11 cellular contexts compared by ENCODE assay signal in the genomic region with DNA sequence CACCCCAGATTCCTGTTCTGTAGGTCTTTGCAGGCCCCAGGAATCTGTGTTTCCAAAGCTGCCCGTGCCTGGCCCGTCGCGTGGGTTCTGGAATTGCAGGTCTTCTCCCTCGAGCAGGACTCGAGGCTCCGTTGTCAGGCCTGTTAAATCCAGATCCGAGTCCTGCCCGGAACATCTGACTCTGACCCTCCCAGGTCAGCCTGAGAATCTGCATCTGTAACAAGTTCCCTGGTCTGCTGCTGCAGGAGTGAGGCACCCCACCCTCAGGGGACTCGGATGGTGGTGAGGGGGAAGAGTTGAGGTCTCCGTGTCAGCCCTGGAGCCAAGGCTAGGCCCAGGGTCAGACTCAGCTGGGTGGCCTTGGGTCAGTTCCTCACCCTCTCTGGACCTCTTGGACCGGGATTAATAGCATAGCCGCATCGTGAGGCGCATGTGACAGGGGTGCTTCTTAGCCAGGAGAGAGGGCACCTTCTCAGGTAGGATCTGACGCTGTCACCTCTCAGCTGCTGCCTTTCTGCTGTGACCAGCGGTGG. TPM values are rescaled to one million over a fixed set of nuclear protein-coding genes. Genes with fewer than 3 reads are reported as not detected.
DNase-seq lines count a peak whose midpoint lies in the region; ATAC-seq and TF ChIP-seq lines count a peak whose summit lies in the region.
"Had no signal": no experiment of that assay in that cellular context is flagged by ENCODE, and none has a peak within 500 bp of the region (broad histone marks: within the 10 kb centered on the region; RNA-seq: fewer than 3 reads in every experiment).

No MANE protein-coding gene starts in this region.

- DNase-seq in CD4-positive, alpha-beta memory T cell: no peak
- no peak for DNase-seq in Karpas-422
- DNase-seq in osteoblast (ENCODE audit: insufficient read length, low spot score, missing footprints): peak; percentile 51
- DNase-seq in DMS79 treated with DMSO at 0.1 percent for 48 hours (lab: John Stamatoyannopoulos, UW): no peak
- DNase-seq in putamen (ENCODE audit: low spot score): no peak
- no peak for DNase-seq in pons (ENCODE audit: low spot score)
- DNase-seq: NCI-H82, sigmoid colon had no signal

- POLR2A ChIA-PET in CD4-positive, alpha-beta memory T cell (lab: Charles Lee; ENCODE audit: partially characterized antibody): interaction anchor here (1.0 to 2.9 kb wide), 7 partner anchors 8 to 131 kb away, joined by 3 to 11 read pairs (median 6); a partner anchor contains a TSS

- no peaks in the 10 kb centered on the region for H3K9me2 ChIP-seq in Karpas-422 (replicated peaks; ENCODE audit: insufficient read depth, low read length)

- H3K4me3 Mint-ChIP-seq in CD4-positive, alpha-beta memory T cell: peak overlapping the region; percentile 58 to 82 (median 74)

- H3K27me3 Mint-ChIP-seq in CD4-positive, alpha-beta memory T cell: peaks cover 1 to 3% of the 10 kb centered on the region in 2 donors

- CTCF ChIA-PET in CD4-positive, alpha-beta memory T cell (lab: Charles Lee; ENCODE audit: partially characterized antibody): interaction anchor here (0.6 to 1.0 kb wide), 3 partner anchors 24 to 141 kb away, joined by 3 to 4 read pairs (median 3); no protein-coding TSS in a partner anchor

- intact Hi-C loops in CD4-positive, alpha-beta memory T cell (cut with micrococcal nuclease): no loop called here

- H3K9ac ChIP-seq in Karpas-422 (ENCODE audit: low read length) (no peak overlapping the region), duodenal mucosa (ENCODE audit: low read depth in 1 of 2, low read length in 2 of 2) (peak overlapping the region; percentile 41 to 49)

- H3K4me3 ChIP-seq in CD4-positive, alpha-beta memory T cell (ENCODE audit: low read length in 2 of 2): peak overlapping the region in 1 of 2 donors; percentile 30
- peak overlapping the region; percentile 22; the same call in 1 of the 2 replicates for H3K4me3 ChIP-seq in Karpas-422 (ENCODE audit: low read length)
- H3K4me3 ChIP-seq in duodenal mucosa (ENCODE audit: low read depth in 1 of 2, low read length in 2 of 2): peak overlapping the region; percentile 38 to 52
- H3K4me3 ChIP-seq in osteoblast (ENCODE audit: insufficient read depth, low read length): peak overlapping the region; percentile 54
- H3K4me3 ChIP-seq: coronary artery, sigmoid colon had no signal

- H3K27ac ChIP-seq in CD4-positive, alpha-beta memory T cell (ENCODE audit: low read depth, low read length): no peak overlapping the region
- H3K27ac ChIP-seq in Karpas-422 (ENCODE audit: low read length) (no peak overlapping the region), duodenal mucosa (ENCODE audit: low read depth, low read length) (peak overlapping the region; percentile 53), osteoblast (ENCODE audit: low read depth, low read length) (no peak overlapping the region)
- H3K27ac ChIP-seq: sigmoid colon had no signal

- H3K79me2 ChIP-seq in Karpas-422 (ENCODE audit: low read length) (no peaks in the 10 kb centered on the region), osteoblast (ENCODE audit: insufficient read depth, low read length) (no peaks in the 10 kb centered on the region)

- peaks cover 6 to 23% (median 14%) of the 10 kb centered on the region in 4 donors for H3K4me1 Mint-ChIP-seq in CD4-positive, alpha-beta memory T cell

- no peaks in the 10 kb centered on the region for H3K9me3 ChIP-seq in CD4-positive, alpha-beta memory T cell (ENCODE audit: control insufficient read depth in 1 of 2, low read length in 2 of 2)
- H3K9me3 ChIP-seq in Karpas-422 (ENCODE audit: low read length): no peaks in the 10 kb centered on the region
- H3K9me3 ChIP-seq in duodenal mucosa (ENCODE audit: control insufficient read depth in 1 of 2, low read length in 2 of 2): no peaks in the 10 kb centered on the region
- no peaks in the 10 kb centered on the region for H3K9me3 ChIP-seq in osteoblast (ENCODE audit: low read depth, low read length)
- H3K9me3 ChIP-seq: sigmoid colon had no signal

- H3K27me3 ChIP-seq in CD4-positive, alpha-beta memory T cell (ENCODE audit: insufficient read depth, low read length): no peaks in the 10 kb centered on the region
- H3K27me3 ChIP-seq in Karpas-422 (ENCODE audit: low read length) (no peaks in the 10 kb centered on the region), duodenal mucosa (ENCODE audit: control insufficient read depth in 1 of 2, insufficient read depth in 2 of 2, low read length in 2 of 2) (no peaks in the 10 kb centered on the region), osteoblast (ENCODE audit: insufficient read depth, low read length) (no peaks in the 10 kb centered on the region)
- H3K27me3 ChIP-seq: sigmoid colon had no signal

- H3K9me3 Mint-ChIP-seq in CD4-positive, alpha-beta memory T cell: peaks cover 0 to 3% (median 0%) of the 10 kb centered on the region in 8 donors

- H3K27ac Mint-ChIP-seq in CD4-positive, alpha-beta memory T cell: peak overlapping the region in 1 of 7 donors; percentile 47

- ATAC-seq in esophagus mucosa: no peak

- no peaks in the 10 kb centered on the region for H3K36me3 Mint-ChIP-seq in CD4-positive, alpha-beta memory T cell

- no peaks in the 10 kb centered on the region for H3K36me3 ChIP-seq in CD4-positive, alpha-beta memory T cell (ENCODE audit: insufficient read depth, low read length)
- no peaks in the 10 kb centered on the region for H3K36me3 ChIP-seq in Karpas-422 (ENCODE audit: insufficient read depth, low read length)
- peaks cover 0 to 8% of the 10 kb centered on the region in 2 donors for H3K36me3 ChIP-seq in duodenal mucosa (ENCODE audit: control insufficient read depth in 1 of 2, insufficient read depth in 2 of 2, low read length in 2 of 2)
- H3K36me3 ChIP-seq in osteoblast (ENCODE audit: insufficient read depth, low read length): no peaks in the 10 kb centered on the region
- H3K36me3 ChIP-seq: sigmoid colon had no signal

- peak overlapping the region; percentile 38 for H3K4me2 ChIP-seq in Karpas-422 (ENCODE audit: low read depth, low read length, poor library complexity, severe bottlenecking)
- H3K4me2 ChIP-seq in osteoblast (ENCODE audit: insufficient read depth, low read length): peak overlapping the region; percentile 82

- no peak for TF ChIP-seq CTCF in osteoblast (IDR thresholded peaks at IDR 0.05; ENCODE audit: extremely low read depth, low read depth, low read length)

- peak overlapping the region; percentile 74; the same call in 1 of the 2 replicates for H2AFZ ChIP-seq in Karpas-422 (ENCODE audit: low read length)
- H2AFZ ChIP-seq in osteoblast (ENCODE audit: low read length): peak overlapping the region; percentile 73

- H4K20me1 ChIP-seq in Karpas-422 (ENCODE audit: insufficient read depth, low read depth, low read length) (no peaks in the 10 kb centered on the region), osteoblast (ENCODE audit: insufficient read depth, low read length) (no peaks in the 10 kb centered on the region)

- H3K4me1 ChIP-seq in CD4-positive, alpha-beta memory T cell (ENCODE audit: insufficient read depth, low read length): peaks cover 19% of the 10 kb centered on the region
- H3K4me1 ChIP-seq in Karpas-422 (ENCODE audit: low read length) (peaks cover 23% of the 10 kb centered on the region), duodenal mucosa (ENCODE audit: control insufficient read depth in 1 of 2, insufficient read depth in 2 of 2, low read length in 2 of 2) (peaks cover 13 to 35% of the 10 kb centered on the region in 2 donors), osteoblast (ENCODE audit: insufficient read depth, low read length) (no peaks in the 10 kb centered on the region)
- H3K4me1 ChIP-seq: sigmoid colon had no signal

RNA-seq across cellular contexts. Expression of a gene that starts 8.8 kb away (rescaled TPM):
- 1 to 10 TPM; 3.0 to 3.3 TPM for total RNA-seq in CD4-positive, alpha-beta memory T cell
- polyA plus RNA-seq in CD4-positive, alpha-beta memory T cell: under 1 TPM in 1 of 2 donors, not detected in 1; 0.71 TPM
- 1.0 TPM in 2 replicates for total RNA-seq in Karpas-422 (2014; rRNA removed; shearing (Covaris generic); ENCODE audit: low replicate concordance)
- total RNA-seq in osteoblast (0.72 and 1.5 TPM in 2 replicates), esophagus mucosa (3.9 TPM)

RNA-seq across cellular contexts. Expression of a gene that starts 20.6 kb away (rescaled TPM):
- 10 to 100 TPM in 1 of 2 experiments, 1 to 10 TPM in 1; 9.6 to 10.1 TPM for total RNA-seq in CD4-positive, alpha-beta memory T cell
- polyA plus RNA-seq in CD4-positive, alpha-beta memory T cell: 1 to 10 TPM; 4.6 to 8.1 TPM
- total RNA-seq in Karpas-422 (2014; rRNA removed; shearing (Covaris generic); ENCODE audit: low replicate concordance): 49.3 and 57.3 TPM in 2 replicates
- total RNA-seq in osteoblast: 4.0 and 8.3 TPM in 2 replicates
- 14.9 TPM for total RNA-seq in esophagus mucosa

RNA-seq across cellular contexts. Expression of a gene that starts 36.3 kb away (rescaled TPM):
- 100 to 1,000 TPM; 283 to 308 TPM for total RNA-seq in CD4-positive, alpha-beta memory T cell
- 100 to 1,000 TPM in 1 of 2 donors, 10 to 100 TPM in 1; 86.4 to 108 TPM for polyA plus RNA-seq in CD4-positive, alpha-beta memory T cell
- 71.8 and 125 TPM in 2 replicates for total RNA-seq in Karpas-422 (2014; rRNA removed; shearing (Covaris generic); ENCODE audit: low replicate concordance)
- total RNA-seq in osteoblast: 225 and 230 TPM in 2 replicates
- total RNA-seq in esophagus mucosa: 99.2 TPM
